In genomic region chr3:153172796-153173757, GRCh38 we compare ENCODE assay signal across 25 cellular contexts. TPM values are rescaled to one million over a fixed set of nuclear protein-coding genes. Genes with fewer than 3 reads are reported as not detected.
A peak's percentile ranks its signal among the peaks of the same experiment; 100 is the strongest.
DNase-seq lines count a peak whose midpoint lies in the region; FAIRE-seq and TF ChIP-seq lines count a peak whose summit lies in the region.
"Had no signal": no experiment of that assay in that cellular context is flagged by ENCODE, and none has a peak within 500 bp of the region (broad histone marks: within the 10 kb centered on the region; RNA-seq: fewer than 3 reads in every experiment).

No MANE protein-coding gene starts in this region.

- POLR2A ChIA-PET in A673 (lab: Charles Lee; ENCODE audit: low non-redundant PET), result interaction anchor here (0.6 kb wide), 1 partner anchor 20 kb away, joined by 7 read pairs; no protein-coding TSS in a partner anchor

- TF ChIP-seq POLR2A in H54 (IDR thresholded peaks at IDR 0.05; ENCODE audit: low read depth, low read length) (no peak), breast epithelium (IDR thresholded peaks at IDR 0.05) (no peak)

- CTCF ChIA-PET in A673 (lab: Charles Lee), result interaction anchor here (1.6 kb wide), 1 partner anchor 10 kb away, joined by 4 read pairs; no protein-coding TSS in a partner anchor

- H3K27ac Mint-ChIP-seq in immature natural killer cell (peak overlapping the region; percentile 58 to 77 (median 64)), chondrocyte (ENCODE audit: unreplicated experiment) (no peak overlapping the region)
- H3K27ac Mint-ChIP-seq: activated naive CD8-positive, alpha-beta T cell; activated T-cell treated with anti-CD3 and anti-CD28 coated beads, Interleukin-2, amount 50 U/mL, for 24 hours had no signal

- peaks cover 2 to 25% (median 7%) of the 10 kb centered on the region in 3 donors for H3K36me3 Mint-ChIP-seq in immature natural killer cell
- peaks cover 3% of the 10 kb centered on the region for H3K36me3 Mint-ChIP-seq in chondrocyte (ENCODE audit: low read depth)
- H3K36me3 Mint-ChIP-seq: brain had no signal

- no TSS peak for BruUV-seq in A673 (replicated peaks; lab: Mats Ljungman, UMichigan)

- H3K27ac ChIP-seq in A673 (ENCODE audit: low read depth, low read length, poor library complexity, severe bottlenecking) (no peak overlapping the region), breast epithelium (no peak overlapping the region)
- H3K27ac ChIP-seq: neutrophil, spleen, vagina had no signal

- H3K4me3 Mint-ChIP-seq in immature natural killer cell (peak overlapping the region in 2 of 5 donors; percentile 15 to 60), chondrocyte (ENCODE audit: unreplicated experiment) (no peak overlapping the region)
- H3K4me3 Mint-ChIP-seq: activated naive CD8-positive, alpha-beta T cell; activated T-cell treated with anti-CD3 and anti-CD28 coated beads, Interleukin-2, amount 50 U/mL, for 24 hours; brain had no signal

- H3K27me3 Mint-ChIP-seq in immature natural killer cell (ENCODE audit: low read depth in 3 of 3) (no peaks in the 10 kb centered on the region), chondrocyte (ENCODE audit: low read depth) (no peaks in the 10 kb centered on the region)
- H3K27me3 Mint-ChIP-seq: activated naive CD8-positive, alpha-beta T cell; activated T-cell treated with anti-CD3 and anti-CD28 coated beads, Interleukin-2, amount 50 U/mL, for 24 hours; brain had no signal

- H3K9me3 ChIP-seq in A673 (ENCODE audit: low read depth, low read length, poor library complexity, severe bottlenecking) (peaks cover 7% of the 10 kb centered on the region), breast epithelium (no peaks in the 10 kb centered on the region)
- H3K9me3 ChIP-seq: neutrophil, spleen, vagina had no signal

- no peaks in the 10 kb centered on the region for H3K9me3 Mint-ChIP-seq in immature natural killer cell
- peaks cover 7% of the 10 kb centered on the region for H3K9me3 Mint-ChIP-seq in chondrocyte (ENCODE audit: low read depth)

- no peaks in the 10 kb centered on the region for H3K27me3 ChIP-seq in A673 (replicated peaks; ENCODE audit: insufficient read depth, low read depth, low read length, poor library complexity)
- no peaks in the 10 kb centered on the region for H3K27me3 ChIP-seq in breast epithelium
- H3K27me3 ChIP-seq: neutrophil, spleen, vagina had no signal

- H3K4me1 Mint-ChIP-seq in immature natural killer cell (peaks cover 56 to 77% of the 10 kb centered on the region in 2 donors), chondrocyte (ENCODE audit: low read depth) (peaks cover 3% of the 10 kb centered on the region)

- intact Hi-C loops in A673 (cut with micrococcal nuclease; ENCODE audit: unreplicated experiment) (no loop called here), breast epithelium (cut with DNase I; ENCODE audit: low total_unique reads) (no loop called here)

- FAIRE-seq in H54 (lab: Jason Lieb, UNC), result peak; percentile 27
- FAIRE-seq: endothelial cell of umbilical vein had no signal

- H3K36me3 ChIP-seq in A673 (ENCODE audit: insufficient read depth, low read length, poor library complexity, severe bottlenecking), result no peaks in the 10 kb centered on the region
- no peaks in the 10 kb centered on the region for H3K36me3 ChIP-seq in breast epithelium
- H3K36me3 ChIP-seq: vagina had no signal

- DNase-seq in A673 (ENCODE audit: low spot score), result peak; percentile 28
- no peak for DNase-seq in H54 (ENCODE audit: insufficient read length, low spot score)
- DNase-seq in astrocyte of the hippocampus (ENCODE audit: low read depth, low spot score), result peak; percentile 1
- no peak for DNase-seq in immature natural killer cell
- DNase-seq in chondrocyte (ENCODE audit: low spot score), result no peak
- no peak for DNase-seq in breast epithelium (ENCODE audit: low spot score in 2 of 2)
- no peak for DNase-seq in NCI-H1092 treated with DMSO at 0.1 percent for 48 hours (lab: John Stamatoyannopoulos, UW)
- no peak for DNase-seq in UCSD-AML1 (lab: John Stamatoyannopoulos, UW; ENCODE audit: unreplicated experiment)
- DNase-seq: activated T-cell treated with anti-CD3 and anti-CD28 coated beads, Interleukin-2, amount 50 U/mL, for 24 hours; COR-L47; foreskin melanocyte; kidney glomerular epithelial cell; NCI-H1417 treated with DMSO at 0.1 percent for 48 hours; NCI-H2171; NCI-H748 treated with DMSO at 0.1 percent for 48 hours; SHP77 treated with DMSO at 0.1 percent for 48 hours; spleen; stimulated activated CD4-positive, alpha-beta T cell treated with anti-CD3 and anti-CD28 coated beads, Interleukin-4, amount 100 ng/mL, for 4 hours; substantia nigra; T-helper 1 cell had no signal

- TF ChIP-seq CTCF in A673 (conservative IDR thresholded peaks at IDR 0.05; ENCODE audit: low read depth, low read length), result no peak
- no peak for TF ChIP-seq CTCF in chondrocyte (IDR thresholded peaks at IDR 0.05)
- TF ChIP-seq CTCF in breast epithelium (IDR thresholded peaks at IDR 0.05), result no peak

- no peak overlapping the region for H3K4me3 ChIP-seq in A673 (ENCODE audit: low read depth, low read length, poor library complexity, severe bottlenecking)
- H3K4me3 ChIP-seq in breast epithelium, result no peak overlapping the region
- H3K4me3 ChIP-seq: spleen, vagina had no signal

- peaks cover 7% of the 10 kb centered on the region for H3K4me1 ChIP-seq in A673 (ENCODE audit: insufficient read depth, low read length, poor library complexity, severe bottlenecking)
- no peaks in the 10 kb centered on the region for H3K4me1 ChIP-seq in breast epithelium
- H3K4me1 ChIP-seq: vagina had no signal

RNA-seq across cellular contexts. Expression of gene RAP2B, which starts 11.1 kb away (rescaled TPM):
- total RNA-seq in A673 (2021) (13.7 and 15.8 TPM in 2 replicates), chondrocyte (10.6 to 12.3 TPM (median 11.0 TPM) in 3 replicates), breast epithelium (10 to 100 TPM in 2 of 3 donors, 1 to 10 TPM in 1; 6.6 to 21.0 (median 13.5) TPM)
- polyA plus RNA-seq in immature natural killer cell, result 10 to 100 TPM; 15.9 to 29.8 (median 23.2) TPM

Comparison
In these comparisons a context has a peak if more than half of its experiments do, and no peak if none do; other contexts are left out.
1. DNase-seq: peak in A673 (single experiment) and astrocyte of the hippocampus (single experiment); none in H54 (single experiment), immature natural killer cell (0 of 3), chondrocyte (single experiment), breast epithelium (0 of 2), NCI-H1092 treated with DMSO at 0.1 percent for 48 hours (single experiment) and UCSD-AML1 (single experiment).